In genomic region chr4:38782452-38783108, GRCh38 we compare ENCODE assay signal across 8 cellular contexts. TPM values are rescaled to one million over a fixed set of nuclear protein-coding genes. Genes with fewer than 3 reads are reported as not detected.
DNase-seq lines count a peak whose midpoint lies in the region; ATAC-seq and TF ChIP-seq lines count a peak whose summit lies in the region.

Gene TLR10, minus strand, starts transcription at chr4:38782990. Its CDS starts 7,400 bp downstream, at chr4:38775590.

- no TSS peak for BruUV-seq in PC-3 (replicated peaks; lab: Mats Ljungman, UMichigan)

- CTCF ChIA-PET in PC-3 (lab: Charles Lee): interaction anchor here (0.7 to 2.1 kb wide), 4 partner anchors 21 to 27 kb away, joined by 3 to 10 read pairs (median 4); no protein-coding TSS in a partner anchor

- TF ChIP-seq CTCF in PC-3 (conservative IDR thresholded peaks at IDR 0.05; ENCODE audit: low read depth, low read length): peak; percentile 48
- TF ChIP-seq CTCF in breast epithelium (IDR thresholded peaks at IDR 0.05): peak; percentile 59 to 68 (median 65)
- TF ChIP-seq CTCF in testis (IDR thresholded peaks at IDR 0.05): peak; percentile 39 to 68 (median 55)

- ATAC-seq in GM21528 (IDR thresholded peaks at IDR 0.05; ENCODE audit: low FRiP score, unreplicated experiment) (peak; percentile 58), PC-3 (peak; percentile 53)

- no peaks in the 10 kb centered on the region for H3K27me3 ChIP-seq in PC-3 (ENCODE audit: low read length)
- no peaks in the 10 kb centered on the region for H3K27me3 ChIP-seq in breast epithelium
- no peaks in the 10 kb centered on the region for H3K27me3 ChIP-seq in testis

- H3K4me3 ChIP-seq in PC-3 (ENCODE audit: low read length): no peak within 1 kb of the TSS
- H3K4me3 ChIP-seq in breast epithelium: no peak within 1 kb of the TSS
- no peak within 1 kb of the TSS for H3K4me3 ChIP-seq in testis

- no peaks in the 10 kb centered on the region for H3K9me2 ChIP-seq in PC-3 (replicated peaks; ENCODE audit: low read length)

- H3K4me2 ChIP-seq in PC-3 (ENCODE audit: low read length): peak within 1 kb of the TSS; percentile 50

- H3F3A ChIP-seq in PC-3 (ENCODE audit: low read length, unreplicated experiment): no peaks in the 10 kb centered on the region

- DNase-seq in SIG-M5 treated with dmso at 0.1 percent for 504 hours (lab: John Stamatoyannopoulos, UW; ENCODE audit: unreplicated experiment) (peak; percentile 49), SIG-M5 (lab: John Stamatoyannopoulos, UW) (no peak), HuH-7.5 (ENCODE audit: low spot score) (peak; percentile 23), PC-3 (peak; percentile 41), breast epithelium (ENCODE audit: low spot score in 2 of 2) (no peak), kidney glomerular epithelial cell (lab: John Stamatoyannopoulos, UW) (peak; percentile 41), testis (peak; percentile 37)

- 18 to 34% methylated on average over 12 of the region's 12 CpGs for WGBS in testis, 2 donors

- H3K27ac ChIP-seq in PC-3 (ENCODE audit: low read length) (no peak within 1 kb of the TSS), breast epithelium (no peak within 1 kb of the TSS), testis (no peak within 1 kb of the TSS)

- H3K79me2 ChIP-seq in PC-3 (ENCODE audit: low read length): no peaks in the 10 kb centered on the region

- peak within 1 kb of the TSS; percentile 42 for H2AFZ ChIP-seq in PC-3 (ENCODE audit: low read length)

- TF ChIP-seq POLR2A in breast epithelium (IDR thresholded peaks at IDR 0.05) (no peak), testis (IDR thresholded peaks at IDR 0.05) (no peak)

- POLR2A ChIA-PET in PC-3 (lab: Charles Lee; ENCODE audit: unreplicated experiment): no interaction called here

- H3K4me1 ChIP-seq in PC-3 (ENCODE audit: insufficient read depth, low read length) (no peaks in the 10 kb centered on the region), breast epithelium (no peaks in the 10 kb centered on the region), testis (no peaks in the 10 kb centered on the region)

- H3K9me3 ChIP-seq in PC-3 (ENCODE audit: low read length) (no peaks in the 10 kb centered on the region), breast epithelium (no peaks in the 10 kb centered on the region), testis (no peaks in the 10 kb centered on the region)

- H3K36me3 ChIP-seq in PC-3 (ENCODE audit: low read depth, low read length) (no peaks in the 10 kb centered on the region), breast epithelium (no peaks in the 10 kb centered on the region), testis (ENCODE audit: low read depth, missing control alignments) (no peaks in the 10 kb centered on the region)

- no peak within 1 kb of the TSS for H3K9ac ChIP-seq in PC-3 (ENCODE audit: low read length)

- H4K20me1 ChIP-seq in PC-3 (ENCODE audit: low read length): no peaks in the 10 kb centered on the region

- intact Hi-C loops in PC-3 (cut with micrococcal nuclease) (loop anchor here (2.0 kb wide), 1 partner anchor 24 kb away; no protein-coding TSS in a partner anchor), breast epithelium (cut with DNase I; ENCODE audit: low total_unique reads) (no loop called here), testis (cut with DNase I; ENCODE audit: low total_unique reads) (no loop called here)

RNA-seq across cellular contexts. Expression of gene TLR10, which starts in this region (rescaled TPM):
- total RNA-seq in PC-3 (2014; rRNA removed): not detected in 2 replicates
- total RNA-seq in breast epithelium: 1 to 10 TPM in 2 of 3 donors, under 1 TPM in 1; 0.48 to 1.3 (median 1.3) TPM
- total RNA-seq in testis: under 1 TPM in 1 of 2 donors, not detected in 1; 0.06 TPM
- polyA plus RNA-seq in testis (ENCODE audit: insufficient read depth, low read depth, low replicate concordance): 0.21 TPM

Comparison
In these comparisons a context has a peak if more than half of its experiments do, and no peak if none do; other contexts are left out.
1. DNase-seq: peak in SIG-M5 treated with dmso at 0.1 percent for 504 hours (single experiment), HuH-7.5 (single experiment) and kidney glomerular epithelial cell (single experiment); none in SIG-M5 (single experiment) and breast epithelium (0 of 2).
2. Peak in DNase-seq, ATAC-seq and H3K4me2 ChIP-seq in PC-3; RNA of the gene not detected or under 1 TPM.
3. Peak in DNase-seq in testis; RNA of the gene not detected or under 1 TPM.
4. Peak in every context shown above with its lines, with median percentiles within 50 percentile points of each other: CTCF ChIP-seq.